Comparison of ENCODE assay signal across 21 cellular contexts in the genomic region with DNA sequence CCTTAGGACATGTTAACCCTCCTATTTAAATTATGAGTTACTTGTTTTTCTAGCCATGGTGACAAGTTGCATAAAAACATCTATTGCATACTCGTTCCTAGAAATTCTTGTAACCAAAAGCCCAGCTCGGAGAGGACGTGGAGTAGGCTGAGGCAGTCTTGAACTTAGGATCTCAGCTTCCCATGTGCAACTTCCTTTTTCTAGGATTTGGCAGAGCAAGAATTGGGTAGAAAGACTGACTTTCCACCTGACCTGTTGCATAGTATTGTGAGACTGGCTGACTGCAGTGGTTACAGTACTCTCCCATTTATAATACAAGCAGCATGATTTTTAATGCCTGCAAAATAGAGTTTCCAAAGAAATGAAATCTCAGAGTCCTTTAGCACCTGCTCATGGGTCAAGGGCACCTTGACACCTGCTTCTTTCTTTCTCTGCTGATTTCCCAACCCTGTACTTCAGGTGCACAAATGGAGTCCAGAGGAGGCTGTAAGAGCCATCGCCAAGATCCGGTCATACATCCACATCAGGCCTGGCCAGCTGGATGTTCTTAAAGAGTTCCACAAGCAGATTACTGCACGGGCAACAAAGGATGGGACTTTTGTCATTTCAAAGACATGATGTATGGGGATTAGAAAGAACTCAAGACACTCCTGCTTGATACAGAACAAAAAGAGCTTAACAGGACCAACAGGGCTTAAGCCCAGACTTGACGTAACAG. TPM values are rescaled to one million over a fixed set of nuclear protein-coding genes. Genes with fewer than 3 reads are reported as not detected.
DNase-seq lines count a peak whose midpoint lies in the region; ATAC-seq, FAIRE-seq and TF ChIP-seq lines count a peak whose summit lies in the region.
"Had no signal": no experiment of that assay in that cellular context is flagged by ENCODE, and none has a peak within 500 bp of the region (broad histone marks: within the 10 kb centered on the region; RNA-seq: fewer than 3 reads in every experiment).

No MANE protein-coding gene starts in this region.

- H3K27ac ChIP-seq in CD4-positive, alpha-beta T cell (ENCODE audit: low read depth, low read length), result no peak overlapping the region
- peak overlapping the region; percentile 54 for H3K27ac ChIP-seq in osteoblast (ENCODE audit: low read depth, low read length)
- H3K27ac ChIP-seq in SK-N-SH (ENCODE audit: low read depth in 2 of 2, low read length in 1 of 2), result no peak overlapping the region
- H3K27ac ChIP-seq: upper lobe of left lung had no signal

- H2AFZ ChIP-seq in osteoblast (ENCODE audit: low read length) (no peak overlapping the region), SK-N-SH (ENCODE audit: low read depth) (no peak overlapping the region)

- ATAC-seq in CD4-positive, alpha-beta T cell (ENCODE audit: poor library complexity), result no peak
- no peak for ATAC-seq in HG02840 (IDR thresholded peaks at IDR 0.05; ENCODE audit: low FRiP score, unreplicated experiment)
- ATAC-seq: HCT116, natural killer cell had no signal

- H3K36me3 ChIP-seq in osteoblast (ENCODE audit: insufficient read depth, low read length), result peaks cover 32% of the 10 kb centered on the region
- peaks cover 36 to 38% of the 10 kb centered on the region in 2 experiments for H3K36me3 ChIP-seq in SK-N-SH (replicated peaks in 1 of 2; ENCODE audit: control insufficient read depth in 1 of 2, insufficient read depth in 2 of 2, low read length in 1 of 2)

- no peak for DNase-seq in CD4-positive, alpha-beta T cell
- DNase-seq in GM12892 (ENCODE audit: insufficient read length) (no peak), chondrocyte (ENCODE audit: low spot score) (no peak), osteoblast (ENCODE audit: insufficient read length, low spot score, missing footprints) (no peak), SK-N-SH (no peak)
- DNase-seq in stimulated activated CD8-positive, alpha-beta memory T cell treated with anti-CD3 and anti-CD28 coated beads, Interleukin-4, amount 100 ng/mL, for 48 hours, result no peak
- DNase-seq: activated CD4-positive, alpha-beta T cell treated with anti-CD3 and anti-CD28 coated beads for 4 hours; activated gamma-delta T cell treated with Interleukin-2 at 50 U/mL for 16 hours; anterior cingulate cortex; COR-L47; effector memory CD4-positive, alpha-beta T cell; natural killer cell; NCI-H526 treated with DMSO at 0.1 percent for 48 hours; Right ventricle myocardium superior had no signal

- no peak for FAIRE-seq in GM12892 (lab: Jason Lieb, UNC)

- TF ChIP-seq CTCF in CD4-positive, alpha-beta T cell (IDR thresholded peaks at IDR 0.05), result no peak
- TF ChIP-seq CTCF in chondrocyte (IDR thresholded peaks at IDR 0.05), result no peak
- no peak for TF ChIP-seq CTCF in osteoblast (IDR thresholded peaks at IDR 0.05; ENCODE audit: extremely low read depth, low read depth, low read length)
- TF ChIP-seq CTCF in SK-N-SH (IDR thresholded peaks at IDR 0.05), result no peak

- CTCF ChIA-PET in CD4-positive, alpha-beta T cell (lab: Charles Lee), result no interaction called here
- CTCF ChIA-PET in SK-N-SH (lab: Yijun Ruan, JAX), result no interaction called here

- peak overlapping the region; percentile 20 for H3K4me3 Mint-ChIP-seq in CD4-positive, alpha-beta T cell
- H3K4me3 Mint-ChIP-seq in chondrocyte (ENCODE audit: unreplicated experiment), result no peak overlapping the region
- H3K4me3 Mint-ChIP-seq: natural killer cell had no signal

- H3K27me3 ChIP-seq in CD4-positive, alpha-beta T cell (ENCODE audit: control insufficient read depth, insufficient read depth, low read length), result no peaks in the 10 kb centered on the region
- H3K27me3 ChIP-seq in osteoblast (ENCODE audit: insufficient read depth, low read length) (no peaks in the 10 kb centered on the region), SK-N-SH (ENCODE audit: insufficient read depth) (no peaks in the 10 kb centered on the region)
- H3K27me3 ChIP-seq: upper lobe of left lung had no signal

- POLR2A ChIA-PET in CD4-positive, alpha-beta T cell (lab: Charles Lee), result no interaction called here
- POLR2A ChIA-PET in SK-N-SH (lab: Yijun Ruan, JAX), result no interaction called here

- no peak overlapping the region for H3K9ac ChIP-seq in SK-N-SH

- peak; percentile 25; the same call in 1 of the 2 replicates for TF ChIP-seq POLR2A in GM12892 (IDR thresholded peaks at IDR 0.05; ENCODE audit: low read depth, low read length)

- no peaks in the 10 kb centered on the region for H3K9me2 ChIP-seq in SK-N-SH

- H3K4me1 ChIP-seq in osteoblast (ENCODE audit: insufficient read depth, low read length) (peaks cover 27% of the 10 kb centered on the region), SK-N-SH (ENCODE audit: control insufficient read depth in 1 of 2, insufficient read depth in 2 of 2, low read depth in 1 of 2, low read length in 1 of 2) (peaks cover 4 to 10% of the 10 kb centered on the region in 2 experiments; a peak in 3 of 4 replicates)

- H3K9me3 Mint-ChIP-seq in CD4-positive, alpha-beta T cell, result no peaks in the 10 kb centered on the region
- H3K9me3 Mint-ChIP-seq in chondrocyte (ENCODE audit: low read depth), result no peaks in the 10 kb centered on the region
- H3K9me3 Mint-ChIP-seq: natural killer cell had no signal

- H3F3A ChIP-seq in SK-N-SH (replicated peaks; ENCODE audit: insufficient read depth), result no peaks in the 10 kb centered on the region

- no peaks in the 10 kb centered on the region for H3K27me3 Mint-ChIP-seq in CD4-positive, alpha-beta T cell
- H3K27me3 Mint-ChIP-seq in chondrocyte (ENCODE audit: low read depth), result no peaks in the 10 kb centered on the region

- peaks cover 6% of the 10 kb centered on the region for H4K20me1 ChIP-seq in osteoblast (ENCODE audit: insufficient read depth, low read length)
- H4K20me1 ChIP-seq in SK-N-SH (ENCODE audit: insufficient read depth), result peaks cover 4% of the 10 kb centered on the region; the same call in 1 of the 2 replicates

- H3K9me3 ChIP-seq in CD4-positive, alpha-beta T cell (ENCODE audit: control insufficient read depth, low read length), result no peaks in the 10 kb centered on the region
- H3K9me3 ChIP-seq in osteoblast (ENCODE audit: low read depth, low read length) (no peaks in the 10 kb centered on the region), SK-N-SH (no peaks in the 10 kb centered on the region)
- H3K9me3 ChIP-seq: upper lobe of left lung had no signal

- WGBS in SK-N-SH (ENCODE audit: low lambda C conversion rate), result 88% methylated on average over 7 of the region's 7 CpGs

- peak overlapping the region; percentile 53 for H3K27ac Mint-ChIP-seq in CD4-positive, alpha-beta T cell
- peak overlapping the region; percentile 68 for H3K27ac Mint-ChIP-seq in chondrocyte (ENCODE audit: unreplicated experiment)

- intact Hi-C loops in CD4-positive, alpha-beta T cell (cut with DNase I, micrococcal nuclease), result loop anchor here in 1 of 2 experiments (10.0 kb wide), 2 partner anchors 296 to 866 kb away; a partner anchor contains a TSS

- H3K4me1 Mint-ChIP-seq in CD4-positive, alpha-beta T cell (ENCODE audit: low read depth), result peaks cover 17% of the 10 kb centered on the region
- H3K4me1 Mint-ChIP-seq in chondrocyte (ENCODE audit: low read depth), result peaks cover 33% of the 10 kb centered on the region

- peaks cover 70% of the 10 kb centered on the region for H3K36me3 Mint-ChIP-seq in CD4-positive, alpha-beta T cell (ENCODE audit: low read depth)
- H3K36me3 Mint-ChIP-seq in chondrocyte (ENCODE audit: low read depth), result peaks cover 10% of the 10 kb centered on the region
- H3K36me3 Mint-ChIP-seq: natural killer cell had no signal

- no peak overlapping the region for H3K4me3 ChIP-seq in osteoblast (ENCODE audit: insufficient read depth, low read length)
- H3K4me3 ChIP-seq in SK-N-SH (ENCODE audit: low read depth in 2 of 2, low read length in 1 of 2), result no peak overlapping the region
- H3K4me3 ChIP-seq: upper lobe of left lung had no signal

- no peak overlapping the region for H3K4me2 ChIP-seq in osteoblast (ENCODE audit: insufficient read depth, low read length)
- H3K4me2 ChIP-seq in SK-N-SH, result no peak overlapping the region

- no peak for TF ChIP-seq EP300 in SK-N-SH (IDR thresholded peaks at IDR 0.05; ENCODE audit: borderline replicate concordance in 1 of 2, low read depth in 1 of 2, low read length in 1 of 2)

- TF ChIP-seq RAD21 in SK-N-SH (IDR thresholded peaks at IDR 0.05; ENCODE audit: low read length), result no peak

- H3K79me2 ChIP-seq in osteoblast (ENCODE audit: insufficient read depth, low read length), result peaks cover 59% of the 10 kb centered on the region
- H3K79me2 ChIP-seq in SK-N-SH (ENCODE audit: insufficient read depth), result peaks cover 80% of the 10 kb centered on the region

RNA-seq across cellular contexts. Expression of a gene that starts 5.8 kb away (rescaled TPM):
- total RNA-seq in CD4-positive, alpha-beta T cell, result 10 to 100 TPM; 18.9 to 26.7 TPM
- polyA plus RNA-seq in GM12892 (2012; ENCODE audit: missing spikeins), result 49.1 TPM
- total RNA-seq in chondrocyte (40.4 to 48.8 TPM (median 43.5 TPM) in 3 replicates), osteoblast (67.5 and 80.7 TPM in 2 replicates)
- polyA plus RNA-seq in SK-N-SH (2012; rRNA removed), result 64.4 and 69.0 TPM in 2 replicates
- 58.8 and 68.7 TPM in 2 replicates for polyA plus RNA-seq in SK-N-SH (2012; cell fraction: cytosol; rRNA removed)
- polyA plus RNA-seq in SK-N-SH (2012; cell fraction: nucleus; rRNA removed), result 29.0 and 31.1 TPM in 2 replicates

RNA-seq across cellular contexts. Expression of a gene that starts 7.6 kb away (rescaled TPM):
- 10 to 100 TPM; 29.1 to 30.2 TPM for total RNA-seq in CD4-positive, alpha-beta T cell
- polyA plus RNA-seq in GM12892 (2012; ENCODE audit: missing spikeins), result 20.1 TPM
- total RNA-seq in chondrocyte (11.1 to 16.5 TPM (median 12.9 TPM) in 3 replicates), osteoblast (26.8 and 28.3 TPM in 2 replicates)
- polyA plus RNA-seq in SK-N-SH (2012; rRNA removed), result 16.8 and 24.6 TPM in 2 replicates
- 12.0 and 18.8 TPM in 2 replicates for polyA plus RNA-seq in SK-N-SH (2012; cell fraction: cytosol; rRNA removed)
- 12.1 and 17.0 TPM in 2 replicates for polyA plus RNA-seq in SK-N-SH (2012; cell fraction: nucleus; rRNA removed)

RNA-seq across cellular contexts. Expression of a gene that starts 7.7 kb away (rescaled TPM):
- total RNA-seq in CD4-positive, alpha-beta T cell, result 100 to 1,000 TPM; 139 to 144 TPM
- 135 TPM for polyA plus RNA-seq in GM12892 (2012; ENCODE audit: missing spikeins)
- 63.6 to 102 TPM (median 70.3 TPM) in 3 replicates for total RNA-seq in chondrocyte
- total RNA-seq in osteoblast, result 55.0 and 56.9 TPM in 2 replicates
- 150 and 163 TPM in 2 replicates for polyA plus RNA-seq in SK-N-SH (2012; rRNA removed)
- polyA plus RNA-seq in SK-N-SH (2012; cell fraction: cytosol; rRNA removed), result 143 and 146 TPM in 2 replicates
- polyA plus RNA-seq in SK-N-SH (2012; cell fraction: nucleus; rRNA removed), result 184 and 200 TPM in 2 replicates

RNA-seq across cellular contexts. Expression of a gene that starts 15.3 kb away (rescaled TPM):
- under 1 TPM; 0.55 to 0.92 TPM for total RNA-seq in CD4-positive, alpha-beta T cell
- not detected for polyA plus RNA-seq in GM12892 (2012; ENCODE audit: missing spikeins)
- not detected in 3 replicates for total RNA-seq in chondrocyte
- not detected in 2 replicates for total RNA-seq in osteoblast
- not detected in 2 replicates for polyA plus RNA-seq in SK-N-SH (2012; rRNA removed)
- polyA plus RNA-seq in SK-N-SH (2012; cell fraction: cytosol; rRNA removed), result not detected in 2 replicates
- 0.22 and 0.30 TPM in 2 replicates for polyA plus RNA-seq in SK-N-SH (2012; cell fraction: nucleus; rRNA removed)
- total RNA-seq: cerebellum, Daoy, glomerular endothelial cell, M059J, Right ventricle myocardium superior had no signal

RNA-seq across cellular contexts. Expression of a gene that starts 18.2 kb away (rescaled TPM):
- 100 to 1,000 TPM; 103 to 111 TPM for total RNA-seq in CD4-positive, alpha-beta T cell
- polyA plus RNA-seq in GM12892 (2012; ENCODE audit: missing spikeins), result 46.9 TPM
- total RNA-seq in chondrocyte, result 82.2 to 90.2 TPM (median 87.7 TPM) in 3 replicates
- 136 and 148 TPM in 2 replicates for total RNA-seq in osteoblast
- 47.5 and 69.3 TPM in 2 replicates for polyA plus RNA-seq in SK-N-SH (2012; rRNA removed)
- polyA plus RNA-seq in SK-N-SH (2012; cell fraction: cytosol; rRNA removed), result 39.9 and 45.4 TPM in 2 replicates
- 95.8 and 146 TPM in 2 replicates for polyA plus RNA-seq in SK-N-SH (2012; cell fraction: nucleus; rRNA removed)
